26 cellular contexts compared by ENCODE assay signal in the genomic region with DNA sequence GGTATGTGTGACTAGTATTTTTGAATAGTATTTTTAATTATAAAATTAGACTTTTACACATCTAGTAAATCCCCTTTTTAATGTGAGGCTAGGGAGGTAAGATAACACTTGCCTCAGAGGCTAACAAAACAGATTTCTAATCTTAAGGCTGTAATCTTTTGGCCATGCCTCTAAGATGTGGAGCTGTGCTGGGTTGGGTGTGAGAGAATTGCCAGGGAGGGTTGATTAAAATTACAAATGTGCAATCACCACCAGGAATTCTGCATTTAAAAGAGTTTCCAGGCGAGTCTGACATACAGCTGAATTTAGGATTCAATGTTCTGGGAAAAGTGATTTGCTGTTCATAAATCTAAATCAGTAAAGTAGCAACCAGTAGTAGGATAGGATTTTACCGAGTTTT.
"Had no signal": no experiment of that assay in that cellular context is flagged by ENCODE, and none has a peak within 500 bp of the region (broad histone marks: within the 10 kb centered on the region; RNA-seq: fewer than 3 reads in every experiment).

No MANE protein-coding gene starts in this region.

- H3K27me3 ChIP-seq: cardiac muscle cell, SJCRH30 had no signal

- H3K27ac ChIP-seq: cardiac muscle cell, SJCRH30, SK-N-MC, WERI-Rb-1 had no signal

- H3K27ac Mint-ChIP-seq: activated CD4-positive, alpha-beta T cell treated with anti-CD3 and anti-CD28 coated beads, Interleukin-2, amount 10 ng/mL, durations not matched to agents 24 days and 14 days; activated CD8-positive, alpha-beta T cell treated with anti-CD3 and anti-CD28 coated beads for 36 hours; activated naive CD8-positive, alpha-beta T cell treated with anti-CD3 and anti-CD28 coated beads for 36 hours; activated T-cell treated with anti-CD3 and anti-CD28 coated beads, Interleukin-2, amount 50 U/mL, for 72 hours; activated T-helper 17 cell treated with anti-CD3 and anti-CD28 coated beads, Interleukin-2, amount 50 U/mL, for 72 hours had no signal

- H3K36me3 ChIP-seq: cardiac muscle cell, SJCRH30, WERI-Rb-1 had no signal

- ATAC-seq: activated CD8-positive, alpha-beta T cell treated with anti-CD3 and anti-CD28 coated beads for 36 hours; activated T-cell treated with anti-CD3 and anti-CD28 coated beads, Interleukin-2, amount 50 U/mL, for 72 hours; activated T-helper 17 cell treated with anti-CD3 and anti-CD28 coated beads, Interleukin-2, amount 50 U/mL, for 72 hours; Panc1 had no signal

- H3K27me3 Mint-ChIP-seq: central memory CD8-positive, alpha-beta T cell had no signal

- H3K4me3 Mint-ChIP-seq: activated CD4-positive, alpha-beta T cell treated with anti-CD3 and anti-CD28 coated beads, Interleukin-2, amount 10 ng/mL, durations not matched to agents 24 days and 14 days; activated CD8-positive, alpha-beta T cell treated with anti-CD3 and anti-CD28 coated beads for 36 hours; activated naive CD8-positive, alpha-beta T cell treated with anti-CD3 and anti-CD28 coated beads for 36 hours; activated T-cell treated with anti-CD3 and anti-CD28 coated beads, Interleukin-2, amount 50 U/mL, for 72 hours; activated T-helper 17 cell treated with anti-CD3 and anti-CD28 coated beads, Interleukin-2, amount 50 U/mL, for 72 hours; central memory CD8-positive, alpha-beta T cell had no signal

- H3K9me3 Mint-ChIP-seq: activated CD4-positive, alpha-beta T cell treated with anti-CD3 and anti-CD28 coated beads, Interleukin-2, amount 10 ng/mL, durations not matched to agents 24 days and 14 days; activated CD8-positive, alpha-beta T cell treated with anti-CD3 and anti-CD28 coated beads for 36 hours; activated naive CD8-positive, alpha-beta T cell treated with anti-CD3 and anti-CD28 coated beads for 36 hours; activated T-cell treated with anti-CD3 and anti-CD28 coated beads, Interleukin-2, amount 50 U/mL, for 72 hours; activated T-helper 17 cell treated with anti-CD3 and anti-CD28 coated beads, Interleukin-2, amount 50 U/mL, for 72 hours; central memory CD8-positive, alpha-beta T cell had no signal

- DNase-seq: activated CD4-positive, alpha-beta T cell treated with anti-CD3 and anti-CD28 coated beads, Interleukin-2, amount 10 ng/mL, durations not matched to agents 24 days and 14 days; activated CD4-positive, alpha-beta T cell treated with anti-CD3 and anti-CD28 coated beads, Interleukin-2, amount 50 U/mL, for 4 hours; activated CD8-positive, alpha-beta T cell treated with anti-CD3 and anti-CD28 coated beads for 36 hours; activated effector memory CD4-positive, alpha-beta T cell treated with anti-CD3 and anti-CD28 coated beads, Interleukin-2, amount 50 U/mL, for 16 hours; activated naive CD4-positive, alpha-beta T cell; activated naive CD4-positive, alpha-beta T cell treated with anti-CD3 and anti-CD28 coated beads, Interleukin-2, amount 50 U/mL, for 16 hours; activated naive CD8-positive, alpha-beta T cell treated with anti-CD3 and anti-CD28 coated beads for 36 hours; activated T-cell treated with anti-CD3 and anti-CD28 coated beads, Interleukin-2, amount 50 U/mL, for 1 hour; activated T-cell treated with anti-CD3 and anti-CD28 coated beads, Interleukin-2, amount 50 U/mL, for 72 hours; amniotic stem cell; aorta; NCI-H1092 treated with DMSO at 0.1 percent for 48 hours; NCI-H1417 treated with DMSO at 0.1 percent for 48 hours; NCI-H2029; NCI-H510A; NCI-H526; NCI-H748 treated with DMSO at 0.1 percent for 48 hours; SHP77; SJCRH30; T1000; WERI-Rb-1 had no signal

- H3K4me1 Mint-ChIP-seq: activated CD4-positive, alpha-beta T cell treated with anti-CD3 and anti-CD28 coated beads, Interleukin-2, amount 10 ng/mL, durations not matched to agents 24 days and 14 days; activated naive CD8-positive, alpha-beta T cell treated with anti-CD3 and anti-CD28 coated beads for 36 hours; activated T-helper 17 cell treated with anti-CD3 and anti-CD28 coated beads, Interleukin-2, amount 50 U/mL, for 72 hours; central memory CD8-positive, alpha-beta T cell had no signal

- H3K4me3 ChIP-seq: cardiac muscle cell, SJCRH30, SK-N-MC had no signal

- H3K9me3 ChIP-seq: SJCRH30 had no signal

- H3K36me3 Mint-ChIP-seq: activated naive CD8-positive, alpha-beta T cell treated with anti-CD3 and anti-CD28 coated beads for 36 hours had no signal
